Comparison of ENCODE assay signal across 26 cellular contexts in genomic region chr20:37688093-37688492, GRCh38.
"Had no signal": no experiment of that assay in that cellular context is flagged by ENCODE, and none has a peak within 500 bp of the region (broad histone marks: within the 10 kb centered on the region; RNA-seq: fewer than 3 reads in every experiment).

No MANE protein-coding gene starts in this region.

- H3K9me3 ChIP-seq: ascending aorta, body of pancreas, SK-N-SH had no signal

- H3K9ac ChIP-seq: SK-N-SH had no signal

- H3K4me1 ChIP-seq: ascending aorta, body of pancreas had no signal

- H3K9me3 Mint-ChIP-seq: activated CD4-positive, alpha-beta memory T cell treated with anti-CD3 and anti-CD28 coated beads for 36 hours; activated CD4-positive, alpha-beta T cell treated with anti-CD3 and anti-CD28 coated beads, Interleukin-2, amount 10 ng/mL, durations not matched to agents 7 days and 5 days; activated naive CD4-positive, alpha-beta T cell treated with anti-CD3 and anti-CD28 coated beads, Interleukin-2, amount 50 U/mL, for 72 hours; activated naive CD8-positive, alpha-beta T cell treated with anti-CD3 and anti-CD28 coated beads, Interleukin-2, amount 50 U/mL, for 24 hours; activated T-helper 1 cell treated with anti-CD3 and anti-CD28 coated beads, Interleukin-12 subunit alpha, Interleukin-12 subunit beta, Interleukin-2, Interleukin-4 antibody, amounts not matched to agents 30 ng/mL and 10 ng/mL and 1 ng/mL, durations not matched to agents 14 hours and 24 hours and 36 hours had no signal

- H3K36me3 Mint-ChIP-seq: activated CD4-positive, alpha-beta memory T cell treated with anti-CD3 and anti-CD28 coated beads for 36 hours; activated naive CD4-positive, alpha-beta T cell treated with anti-CD3 and anti-CD28 coated beads, Interleukin-2, amount 50 U/mL, for 72 hours had no signal

- DNase-seq: activated CD4-positive, alpha-beta memory T cell treated with anti-CD3 and anti-CD28 coated beads for 36 hours; activated CD4-positive, alpha-beta T cell treated with anti-CD3 and anti-CD28 coated beads, Interleukin-2, amount 10 ng/mL, durations not matched to agents 7 days and 5 days; activated CD4-positive, CD25-positive, alpha-beta regulatory T cell; activated CD8-positive, alpha-beta memory T cell treated with anti-CD3 and anti-CD28 coated beads for 24 hours; activated effector memory CD4-positive, alpha-beta T cell treated with anti-CD3 and anti-CD28 coated beads, Interleukin-2, amount 50 U/mL, for 16 hours; activated naive CD4-positive, alpha-beta T cell treated with Interleukin-2 at 50 U/mL for 16 hours; activated naive CD8-positive, alpha-beta T cell treated with anti-CD3 and anti-CD28 coated beads, Interleukin-2, amount 50 U/mL, for 24 hours; amniotic stem cell; body of pancreas; central memory CD4-positive, alpha-beta T cell; Karpas-422; MM.1S; NCI-H1105 treated with DMSO at 0.1 percent for 48 hours; NCI-H1436 treated with DMSO at 0.1 percent for 48 hours; NCI-H1930; NCI-H510A treated with DMSO at 0.1 percent for 48 hours; NCI-H774; SJCRH30; SK-N-SH; T-helper 1 cell had no signal

- H3K27ac Mint-ChIP-seq: activated CD4-positive, alpha-beta T cell treated with anti-CD3 and anti-CD28 coated beads, Interleukin-2, amount 10 ng/mL, durations not matched to agents 7 days and 5 days; activated naive CD4-positive, alpha-beta T cell treated with anti-CD3 and anti-CD28 coated beads, Interleukin-2, amount 50 U/mL, for 72 hours; activated naive CD8-positive, alpha-beta T cell treated with anti-CD3 and anti-CD28 coated beads, Interleukin-2, amount 50 U/mL, for 24 hours; activated T-helper 1 cell treated with anti-CD3 and anti-CD28 coated beads, Interleukin-12 subunit alpha, Interleukin-12 subunit beta, Interleukin-2, Interleukin-4 antibody, amounts not matched to agents 30 ng/mL and 10 ng/mL and 1 ng/mL, durations not matched to agents 14 hours and 24 hours and 36 hours had no signal

- H3K4me3 Mint-ChIP-seq: activated CD4-positive, alpha-beta memory T cell treated with anti-CD3 and anti-CD28 coated beads for 36 hours; activated CD4-positive, alpha-beta T cell treated with anti-CD3 and anti-CD28 coated beads, Interleukin-2, amount 10 ng/mL, durations not matched to agents 7 days and 5 days; activated naive CD8-positive, alpha-beta T cell treated with anti-CD3 and anti-CD28 coated beads, Interleukin-2, amount 50 U/mL, for 24 hours; activated T-helper 1 cell treated with anti-CD3 and anti-CD28 coated beads, Interleukin-12 subunit alpha, Interleukin-12 subunit beta, Interleukin-2, Interleukin-4 antibody, amounts not matched to agents 30 ng/mL and 10 ng/mL and 1 ng/mL, durations not matched to agents 14 hours and 24 hours and 36 hours had no signal

- H3K9me2 ChIP-seq: SK-N-SH had no signal

- H3K27me3 ChIP-seq: ascending aorta, body of pancreas had no signal

- ATAC-seq: body of pancreas, K562, Right ventricle myocardium inferior had no signal

- H3K27ac ChIP-seq: ascending aorta, body of pancreas, SJCRH30, VCaP had no signal

- H3K36me3 ChIP-seq: ascending aorta, SJCRH30 had no signal

- H3K4me2 ChIP-seq: SK-N-SH had no signal

- H3K4me3 ChIP-seq: ascending aorta, body of pancreas, K562, SJCRH30 had no signal
